15 cellular contexts compared by ENCODE assay signal in the genomic region with DNA sequence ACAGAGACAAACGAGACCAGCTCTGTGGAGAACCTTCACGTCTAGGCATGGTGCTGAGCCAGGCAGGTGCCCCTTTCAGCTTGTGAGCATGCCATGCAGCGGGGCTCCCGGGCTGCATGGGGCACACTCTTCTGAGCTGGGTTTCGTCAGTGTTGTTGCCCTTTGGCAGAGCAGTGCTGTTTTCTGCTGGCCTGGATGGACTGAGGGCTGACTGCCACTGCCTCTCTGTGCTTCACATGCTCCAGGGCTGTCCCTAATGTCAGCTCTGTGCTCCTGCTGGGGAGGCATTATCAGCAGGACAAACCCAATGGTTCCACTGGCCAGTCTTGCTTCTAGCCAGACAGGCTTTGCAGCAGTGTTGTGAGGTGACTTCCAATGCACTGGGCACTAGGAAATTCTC. TPM values are rescaled to one million over a fixed set of nuclear protein-coding genes. Genes with fewer than 3 reads are reported as not detected.
A peak's percentile ranks its signal among the peaks of the same experiment; 100 is the strongest.
DNase-seq lines count a peak whose midpoint lies in the region; ATAC-seq and TF ChIP-seq lines count a peak whose summit lies in the region.
"Had no signal": no experiment of that assay in that cellular context is flagged by ENCODE, and none has a peak within 500 bp of the region (broad histone marks: within the 10 kb centered on the region; RNA-seq: fewer than 3 reads in every experiment).

No MANE protein-coding gene starts in this region.

- H3K9ac ChIP-seq in H9 (ENCODE audit: extremely low read depth, insufficient read length, low read length) = no peak overlapping the region

- no peak overlapping the region for H3K18ac ChIP-seq in H9 (ENCODE audit: insufficient read length, low read depth, low read length)

- peaks cover 71 to 74% of the 10 kb centered on the region in 2 experiments for H3K4me1 Mint-ChIP-seq in H9
- H3K4me1 Mint-ChIP-seq in stimulated activated memory B cell treated with anti-CD40 and anti-IgM and Interleukin-4, amounts not matched to agents 10 μg/mL and 1 μg/mL and 100 μg/mL, for 72 hours = no peaks in the 10 kb centered on the region
- H3K4me1 Mint-ChIP-seq: CD14-positive monocyte had no signal

- H4K20me1 ChIP-seq in H9 (ENCODE audit: control insufficient read depth, insufficient read depth, insufficient read length) = no peaks in the 10 kb centered on the region

- no peak overlapping the region for H3K4me3 Mint-ChIP-seq in H9
- H3K4me3 Mint-ChIP-seq in stimulated activated memory B cell treated with anti-CD40 and anti-IgM and Interleukin-4, amounts not matched to agents 10 μg/mL and 1 μg/mL and 100 μg/mL, for 72 hours = no peak overlapping the region
- H3K4me3 Mint-ChIP-seq: CD14-positive monocyte; CD8-positive, alpha-beta T cell; GM23338 had no signal

- H2BK120ac ChIP-seq in H9 (ENCODE audit: low read depth, low read length, poor library complexity, severe bottlenecking) = no peak overlapping the region

- no peaks in the 10 kb centered on the region for H3K9me3 ChIP-seq in H9 (ENCODE audit: control insufficient read depth, low read depth, low read length)
- H3K9me3 ChIP-seq: A549, HAP-1 had no signal

- no peak overlapping the region for H4K8ac ChIP-seq in H9 (replicated peaks; ENCODE audit: insufficient read length, low read depth, low read length)

- no peak overlapping the region for H4K5ac ChIP-seq in H9 (ENCODE audit: insufficient read length, low read depth, low read length)

- no peaks in the 10 kb centered on the region for H3K79me1 ChIP-seq in H9 (ENCODE audit: insufficient read depth, low read depth, low read length, poor library complexity, severe bottlenecking)

- H2BK5ac ChIP-seq in H9 (ENCODE audit: insufficient read length, low read length) = no peak overlapping the region

- ATAC-seq in left lobe of liver (peak; percentile 98), HG03571 (IDR thresholded peaks at IDR 0.05; ENCODE audit: unreplicated experiment) (no peak)
- ATAC-seq in stimulated activated memory B cell treated with anti-CD40 and anti-IgM and Interleukin-4, amounts not matched to agents 10 μg/mL and 1 μg/mL and 100 μg/mL, for 72 hours = peak; percentile 17
- ATAC-seq: CD8-positive, alpha-beta T cell; GM12878; GM23338 had no signal

- no peak overlapping the region for H3K27ac Mint-ChIP-seq in H9
- no peak overlapping the region for H3K27ac Mint-ChIP-seq in stimulated activated memory B cell treated with anti-CD40 and anti-IgM and Interleukin-4, amounts not matched to agents 10 μg/mL and 1 μg/mL and 100 μg/mL, for 72 hours
- H3K27ac Mint-ChIP-seq: CD8-positive, alpha-beta T cell; GM23338 had no signal

- no peaks in the 10 kb centered on the region; the same call in 1 of the 2 replicates for H3K27me3 Mint-ChIP-seq in H9 (ENCODE audit: low read depth)
- peaks cover 52% of the 10 kb centered on the region for H3K27me3 Mint-ChIP-seq in stimulated activated memory B cell treated with anti-CD40 and anti-IgM and Interleukin-4, amounts not matched to agents 10 μg/mL and 1 μg/mL and 100 μg/mL, for 72 hours

- no peaks in the 10 kb centered on the region for H3K79me2 ChIP-seq in H9 (ENCODE audit: insufficient read depth, low read length)

- no peak overlapping the region for H2AFZ ChIP-seq in H9 (ENCODE audit: low read length)
- H2AFZ ChIP-seq: GM23338 had no signal

- peaks cover 5% of the 10 kb centered on the region for H3K4me1 ChIP-seq in H9 (ENCODE audit: insufficient read depth, low read length)
- H3K4me1 ChIP-seq: A549, HAP-1 had no signal

- no peaks in the 10 kb centered on the region; a peak in 1 of 5 replicates for H3K9me3 Mint-ChIP-seq in H9
- H3K9me3 Mint-ChIP-seq in stimulated activated memory B cell treated with anti-CD40 and anti-IgM and Interleukin-4, amounts not matched to agents 10 μg/mL and 1 μg/mL and 100 μg/mL, for 72 hours = no peaks in the 10 kb centered on the region
- H3K9me3 Mint-ChIP-seq: CD14-positive monocyte; CD8-positive, alpha-beta T cell; GM23338 had no signal

- H3K4ac ChIP-seq in H9 (ENCODE audit: low read depth, low read length) = no peak overlapping the region

- H2BK12ac ChIP-seq in H9 (ENCODE audit: insufficient read length, low read depth, low read length) = no peak overlapping the region

- H3K36me3 Mint-ChIP-seq in H9 (ENCODE audit: insufficient read depth in 1 of 3, low read depth in 3 of 3) = peaks cover 0 to 11% (median 4%) of the 10 kb centered on the region in 3 experiments; a peak in 2 of 7 replicates
- no peaks in the 10 kb centered on the region for H3K36me3 Mint-ChIP-seq in stimulated activated memory B cell treated with anti-CD40 and anti-IgM and Interleukin-4, amounts not matched to agents 10 μg/mL and 1 μg/mL and 100 μg/mL, for 72 hours
- H3K36me3 Mint-ChIP-seq: CD14-positive monocyte; CD8-positive, alpha-beta T cell had no signal

- no peak overlapping the region for H2BK20ac ChIP-seq in H9 (ENCODE audit: low read depth, low read length, poor library complexity, severe bottlenecking)

- H3K4me2 ChIP-seq in H9 (ENCODE audit: insufficient read depth, insufficient read length, low read length) = no peak overlapping the region
- H3K4me2 ChIP-seq: A549, GM23338 had no signal

- H4K91ac ChIP-seq in H9 (ENCODE audit: insufficient read length, low read depth, low read length) = no peak overlapping the region

- DNase-seq in H9 = no peak
- peak; percentile 48 for DNase-seq in cerebellar cortex (ENCODE audit: low spot score)
- peak; percentile 81 for DNase-seq in left lobe of liver (ENCODE audit: low spot score)
- no peak for DNase-seq in NCI-H2107 treated with DMSO at 0.1 percent for 48 hours (lab: John Stamatoyannopoulos, UW; ENCODE audit: unreplicated experiment)
- no peak for DNase-seq in COLO668 (lab: John Stamatoyannopoulos, UW; ENCODE audit: unreplicated experiment)
- DNase-seq: CD8-positive, alpha-beta T cell; DMS 273 treated with DMSO at 0.1 percent for 48 hours had no signal

- H3K56ac ChIP-seq in H9 (ENCODE audit: insufficient read length, low read depth, low read length) = no peak overlapping the region

- no peak overlapping the region for H3K23ac ChIP-seq in H9 (ENCODE audit: insufficient read length, low read depth, low read length)

- TF ChIP-seq CTCF in H9 (conservative IDR thresholded peaks at IDR 0.05) = no peak

- no peaks in the 10 kb centered on the region for H3K23me2 ChIP-seq in H9 (ENCODE audit: insufficient read length, low read depth, low read length, poor library complexity, severe bottlenecking)

- no peak overlapping the region for H2BK15ac ChIP-seq in H9 (ENCODE audit: low read depth, low read length)

- no CpG with 5 or more reads among the region's 5 CpGs for WGBS in H9 (ENCODE audit: extremely low coverage, insufficient read length, low lambda C conversion rate)

- peak overlapping the region; percentile 27; the same call in 1 of the 2 replicates for H3K14ac ChIP-seq in H9 (ENCODE audit: insufficient read depth, low read length)

- H3K27me3 ChIP-seq in H9 (ENCODE audit: insufficient read depth, low read length) = no peaks in the 10 kb centered on the region

- H3K27ac ChIP-seq in H9 (ENCODE audit: insufficient read length, low read depth, low read length) = no peak overlapping the region
- H3K27ac ChIP-seq: A549 had no signal

- no peak overlapping the region for H2AK5ac ChIP-seq in H9 (ENCODE audit: insufficient read length, low read length)

- H3T11ph ChIP-seq in H9 (ENCODE audit: low read length) = no peak overlapping the region

RNA-seq across cellular contexts. Expression of a gene that starts 9.5 kb away (rescaled TPM):
- total RNA-seq in H9 (2021) (5.3 and 5.4 TPM in 2 replicates), left lobe of liver (19.9 TPM)
- total RNA-seq: HT1080 had no signal

Comparison
In these comparisons a context has a peak if more than half of its experiments do, and no peak if none do; other contexts are left out.
1. DNase-seq: peak in cerebellar cortex (single experiment) and left lobe of liver (single experiment); none in H9 (single experiment), NCI-H2107 treated with DMSO at 0.1 percent for 48 hours (single experiment) and COLO668 (single experiment).